20 cellular contexts compared by ENCODE assay signal in the genomic region with DNA sequence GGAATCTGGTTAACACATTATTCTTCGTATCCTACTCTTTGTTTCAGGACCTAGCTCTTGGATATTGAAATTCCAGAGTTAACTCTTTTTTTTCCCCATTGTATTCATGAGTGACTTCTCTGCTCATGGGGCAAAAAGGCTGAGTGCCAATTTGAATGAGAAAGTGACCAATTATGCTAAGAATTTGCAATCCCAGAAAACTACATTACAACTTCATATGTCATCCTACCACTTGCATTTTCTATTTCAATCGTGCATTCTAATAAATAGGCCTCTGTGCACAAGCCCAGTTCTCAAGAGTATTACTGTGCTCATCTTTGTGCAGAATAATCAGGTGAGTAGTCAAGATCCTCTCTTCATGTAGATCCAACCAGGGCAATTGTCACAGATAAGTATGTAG.
DNase-seq lines count a peak whose midpoint lies in the region; ATAC-seq and TF ChIP-seq lines count a peak whose summit lies in the region.
"Had no signal": no experiment of that assay in that cellular context is flagged by ENCODE, and none has a peak within 500 bp of the region (broad histone marks: within the 10 kb centered on the region; RNA-seq: fewer than 3 reads in every experiment).

No MANE protein-coding gene starts in this region.

- H3K9me3 ChIP-seq in body of pancreas (no peaks in the 10 kb centered on the region), Caco-2 (no peaks in the 10 kb centered on the region)
- H3K9me3 ChIP-seq: gastroesophageal sphincter, sigmoid colon, stomach, upper lobe of right lung had no signal

- no peak overlapping the region for H3K56ac ChIP-seq in mesendoderm (ENCODE audit: low read length)

- H3K4me1 Mint-ChIP-seq in Caco-2 (ENCODE audit: low read depth, unreplicated experiment), result no peaks in the 10 kb centered on the region
- H3K4me1 Mint-ChIP-seq: central memory CD8-positive, alpha-beta T cell; endodermal cell had no signal

- H3K27ac Mint-ChIP-seq in Caco-2 (ENCODE audit: unreplicated experiment), result no peak overlapping the region
- H3K27ac Mint-ChIP-seq: activated T-helper 1 cell treated with anti-CD3 and anti-CD28 coated beads, Interleukin-12 subunit alpha, Interleukin-12 subunit beta, Interleukin-2, Interleukin-4 antibody, amounts not matched to agents 30 ng/mL and 10 ng/mL and 1 ng/mL, durations not matched to agents 14 hours and 24 hours and 36 hours; endodermal cell had no signal

- no peaks in the 10 kb centered on the region for H3K27me3 ChIP-seq in mesendoderm (ENCODE audit: insufficient read depth, low read length, poor library complexity)
- H3K27me3 ChIP-seq in body of pancreas, result no peaks in the 10 kb centered on the region
- no peaks in the 10 kb centered on the region for H3K27me3 ChIP-seq in Caco-2 (replicated peaks; ENCODE audit: control insufficient read depth, insufficient read depth, low read length)
- H3K27me3 ChIP-seq: gastroesophageal sphincter, sigmoid colon, stomach, upper lobe of right lung had no signal

- H2BK120ac ChIP-seq in mesendoderm (ENCODE audit: low read depth, low read length), result no peak overlapping the region

- H3K79me2 ChIP-seq in mesendoderm (ENCODE audit: control insufficient read depth, insufficient read depth, low read length), result no peaks in the 10 kb centered on the region

- no peak overlapping the region for H3K27ac ChIP-seq in mesendoderm (ENCODE audit: low read depth, low read length)
- no peak overlapping the region for H3K27ac ChIP-seq in body of pancreas
- H3K27ac ChIP-seq: gastroesophageal sphincter, sigmoid colon, SK-N-MC, stomach, upper lobe of right lung had no signal

- H3K4me1 ChIP-seq in mesendoderm (ENCODE audit: control insufficient read depth, low read depth, low read length) (no peaks in the 10 kb centered on the region), body of pancreas (no peaks in the 10 kb centered on the region), Caco-2 (no peaks in the 10 kb centered on the region)
- H3K4me1 ChIP-seq: gastroesophageal sphincter, sigmoid colon, stomach, upper lobe of right lung had no signal

- in situ Hi-C loops in KBM-7 (cut with MboI; ENCODE audit: low pct_unique_long_range_greater_than_20kb, low sequenced_read_pairs), result no loop called here

- intact Hi-C loops in body of pancreas (cut with DNase I) (no loop called here), Caco-2 (cut with micrococcal nuclease; ENCODE audit: unreplicated experiment) (no loop called here)

- H3K4me3 ChIP-seq in epithelial cell of esophagus (ENCODE audit: low read length) (no peak overlapping the region), mesendoderm (ENCODE audit: low read length) (no peak overlapping the region), body of pancreas (no peak overlapping the region), Caco-2 (ENCODE audit: low read depth, low read length) (no peak overlapping the region)
- H3K4me3 ChIP-seq: gastroesophageal sphincter, sigmoid colon, SK-N-MC, stomach, upper lobe of right lung had no signal

- TF ChIP-seq POLR2A in body of pancreas (IDR thresholded peaks at IDR 0.05), result no peak

- CTCF ChIA-PET in Caco-2 (lab: Charles Lee), result no interaction called here

- no peak overlapping the region for H4K5ac ChIP-seq in mesendoderm (ENCODE audit: low read length)

- H3K18ac ChIP-seq in mesendoderm (ENCODE audit: low read length), result no peak overlapping the region

- no peak overlapping the region for H3K4me3 Mint-ChIP-seq in Caco-2 (ENCODE audit: unreplicated experiment)
- H3K4me3 Mint-ChIP-seq: activated T-helper 1 cell treated with anti-CD3 and anti-CD28 coated beads, Interleukin-12 subunit alpha, Interleukin-12 subunit beta, Interleukin-2, Interleukin-4 antibody, amounts not matched to agents 30 ng/mL and 10 ng/mL and 1 ng/mL, durations not matched to agents 14 hours and 24 hours and 36 hours; central memory CD8-positive, alpha-beta T cell; endodermal cell had no signal

- TF ChIP-seq CTCF in epithelial cell of esophagus (IDR thresholded peaks at IDR 0.05; ENCODE audit: insufficient read depth, low read depth, low read length, missing control alignments), result no peak
- no peak for TF ChIP-seq CTCF in body of pancreas (IDR thresholded peaks at IDR 0.05)
- no peak for TF ChIP-seq CTCF in Caco-2 (IDR thresholded peaks at IDR 0.05; ENCODE audit: insufficient read depth in 1 of 2, low read depth in 1 of 2, low read length in 1 of 2, severe bottlenecking in 1 of 2, unreplicated experiment in 1 of 2)

- BruUV-seq in Caco-2 (replicated peaks; lab: Mats Ljungman, UMichigan), result no TSS peak

- POLR2A ChIA-PET in Caco-2 (lab: Charles Lee), result no interaction called here

- H4K8ac ChIP-seq in mesendoderm (ENCODE audit: low read depth, low read length), result no peak overlapping the region

- no peaks in the 10 kb centered on the region for H3K9me3 Mint-ChIP-seq in Caco-2 (ENCODE audit: unreplicated experiment)
- H3K9me3 Mint-ChIP-seq: endodermal cell had no signal

- H3K36me3 Mint-ChIP-seq in Caco-2 (ENCODE audit: insufficient read depth, unreplicated experiment), result no peaks in the 10 kb centered on the region

- no peak overlapping the region for H3K4ac ChIP-seq in mesendoderm (ENCODE audit: low read depth, low read length)

- no peaks in the 10 kb centered on the region for H3K79me1 ChIP-seq in mesendoderm (ENCODE audit: low read length)

- H2AK5ac ChIP-seq in mesendoderm (ENCODE audit: low read length), result no peak overlapping the region

- H3K4me2 ChIP-seq in mesendoderm (ENCODE audit: low read length), result no peak overlapping the region

- DNase-seq in AG20443 (ENCODE audit: low spot score) (peak; percentile 42), LHCN-M2 (ENCODE audit: low read depth) (peak; percentile 72), epithelial cell of esophagus (ENCODE audit: low read depth) (peak; percentile 2), mesendoderm (peak; percentile 35), Ammon's horn (ENCODE audit: low spot score) (no peak), KBM-7 (no peak), body of pancreas (no peak), Caco-2 (no peak)
- DNase-seq: COR-L47; endodermal cell; NCI-H146; occipital lobe; sigmoid colon; stimulated activated CD4-positive, alpha-beta T cell treated with anti-CD3 and anti-CD28 coated beads, Interleukin-2, amount 100 ng/mL, for 24 hours; stomach; upper lobe of right lung had no signal

- no peaks in the 10 kb centered on the region for H3K27me3 Mint-ChIP-seq in Caco-2 (ENCODE audit: insufficient read depth, unreplicated experiment)
- H3K27me3 Mint-ChIP-seq: central memory CD8-positive, alpha-beta T cell had no signal

- ATAC-seq in body of pancreas, result no peak
- ATAC-seq: gastroesophageal sphincter, upper lobe of right lung had no signal

- no peak overlapping the region for H2BK5ac ChIP-seq in mesendoderm (ENCODE audit: low read length)

- no CpG with 5 or more reads among the region's 2 CpGs for WGBS in mesendoderm (ENCODE audit: extremely low coverage, insufficient coverage, low lambda C conversion rate)
- 41 to 42% methylated on average over 2 of the region's 2 CpGs for WGBS in body of pancreas, 2 donors

- no peak overlapping the region for H2BK15ac ChIP-seq in mesendoderm (replicated peaks; ENCODE audit: low read depth)

- H3K23ac ChIP-seq in mesendoderm (ENCODE audit: low read length), result no peak overlapping the region

- H3K9ac ChIP-seq in mesendoderm (ENCODE audit: low read length), result no peak overlapping the region

- H3K36me3 ChIP-seq in mesendoderm (ENCODE audit: control insufficient read depth, insufficient read depth, low read length) (no peaks in the 10 kb centered on the region), body of pancreas (replicated peaks in 1 of 2; ENCODE audit: insufficient read depth in 1 of 2, low read depth in 2 of 2) (no peaks in the 10 kb centered on the region), Caco-2 (ENCODE audit: control insufficient read depth, insufficient read depth, low read length) (no peaks in the 10 kb centered on the region)
- H3K36me3 ChIP-seq: gastroesophageal sphincter, sigmoid colon, stomach, upper lobe of right lung had no signal

Comparison
In these comparisons a context has a peak if more than half of its experiments do, and no peak if none do; other contexts are left out.
1. DNase-seq: peak in AG20443 (single experiment), LHCN-M2 (single experiment), epithelial cell of esophagus (single experiment) and mesendoderm (single experiment); none in Ammon's horn (single experiment), KBM-7 (single experiment), body of pancreas (0 of 4) and Caco-2 (0 of 2).